ENCODE assay signal across 8 cellular contexts in the genomic region with DNA sequence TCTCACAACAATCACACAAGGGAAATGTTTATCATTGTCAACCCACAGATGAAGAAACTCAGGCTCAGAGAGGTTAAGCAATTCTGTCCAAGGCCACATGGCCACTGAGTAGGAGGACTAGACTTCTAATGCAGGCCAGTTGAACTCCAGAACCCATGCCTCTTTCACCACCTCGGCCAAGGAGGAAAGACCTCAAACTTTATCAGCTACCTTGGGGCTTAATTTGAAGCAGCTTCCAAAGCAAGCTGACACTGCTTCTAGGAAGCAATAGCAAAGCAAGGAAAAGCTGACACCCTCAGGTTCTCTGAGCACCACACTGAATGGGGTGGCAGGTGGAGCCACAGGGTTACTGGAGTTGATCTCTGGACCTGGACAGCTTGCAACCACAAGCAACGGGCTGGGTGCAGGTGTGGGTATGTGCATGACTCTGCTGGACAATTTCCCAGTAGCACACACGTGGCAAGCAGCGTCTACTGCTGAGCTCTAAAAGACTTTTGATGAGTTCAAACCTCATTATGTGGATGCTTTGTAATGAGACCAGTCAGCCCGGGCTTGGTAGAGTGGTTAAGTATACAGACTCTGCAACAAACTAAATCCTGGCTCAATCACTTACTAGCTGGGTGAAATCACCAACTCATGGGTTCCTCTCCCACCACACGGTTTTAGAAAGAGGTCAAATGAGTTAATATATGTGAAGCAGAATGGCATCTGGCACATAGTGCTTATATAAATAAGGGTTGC. TPM values are rescaled to one million over a fixed set of nuclear protein-coding genes. Genes with fewer than 3 reads are reported as not detected.
A peak's percentile ranks its signal among the peaks of the same experiment; 100 is the strongest.
DNase-seq lines count a peak whose midpoint lies in the region; ATAC-seq and TF ChIP-seq lines count a peak whose summit lies in the region.

No MANE protein-coding gene starts in this region.

- H3K4me1 ChIP-seq in OCI-LY1 (ENCODE audit: insufficient read depth, low read length, severe bottlenecking) (peaks cover 37% of the 10 kb centered on the region), gastroesophageal sphincter (peaks cover 0 to 54% (median 12%) of the 10 kb centered on the region in 3 donors)

- no peaks in the 10 kb centered on the region for H3K4me1 Mint-ChIP-seq in stimulated activated memory B cell treated with anti-CD40 and anti-IgM and Interleukin-4, amounts not matched to agents 10 μg/mL and 1 μg/mL and 100 μg/mL, for 72 hours

- H3K27me3 ChIP-seq in OCI-LY1 (ENCODE audit: insufficient read depth, low read length) (no peaks in the 10 kb centered on the region), gastroesophageal sphincter (no peaks in the 10 kb centered on the region)

- H3K4me3 Mint-ChIP-seq in stimulated activated memory B cell treated with anti-CD40 and anti-IgM and Interleukin-4, amounts not matched to agents 10 μg/mL and 1 μg/mL and 100 μg/mL, for 72 hours = no peak overlapping the region

- H3K9me2 ChIP-seq in OCI-LY1 (ENCODE audit: low read depth, low read length) = no peaks in the 10 kb centered on the region

- TF ChIP-seq POLR2A in gastroesophageal sphincter (IDR thresholded peaks at IDR 0.05) = no peak

- H2AFZ ChIP-seq in OCI-LY1 (ENCODE audit: low read length) = no peak overlapping the region

- no peak overlapping the region; the same call in 1 of the 2 replicates for H3K4me2 ChIP-seq in OCI-LY1 (ENCODE audit: low read length)

- no peaks in the 10 kb centered on the region for H3K9me3 Mint-ChIP-seq in stimulated activated memory B cell treated with anti-CD40 and anti-IgM and Interleukin-4, amounts not matched to agents 10 μg/mL and 1 μg/mL and 100 μg/mL, for 72 hours

- TF ChIP-seq EP300 in gastroesophageal sphincter (IDR thresholded peaks at IDR 0.05) = no peak

- no peak for TF ChIP-seq CTCF in OCI-LY1 (IDR thresholded peaks at IDR 0.05; ENCODE audit: low read length)
- TF ChIP-seq CTCF in gastroesophageal sphincter (IDR thresholded peaks at IDR 0.05) = no peak

- H3K27me3 Mint-ChIP-seq in stimulated activated memory B cell treated with anti-CD40 and anti-IgM and Interleukin-4, amounts not matched to agents 10 μg/mL and 1 μg/mL and 100 μg/mL, for 72 hours = no peaks in the 10 kb centered on the region

- 49% methylated on average over 3 of the region's 6 CpGs; no CpG with 5 or more reads in 1 of the 2 donors for WGBS in gastroesophageal sphincter (ENCODE audit: low coverage in 1 of 2), 2 donors

- H3K9me3 ChIP-seq in OCI-LY1 (ENCODE audit: low read length) (no peaks in the 10 kb centered on the region), gastroesophageal sphincter (no peaks in the 10 kb centered on the region)

- H3K36me3 ChIP-seq in OCI-LY1 (ENCODE audit: insufficient read depth, low read length) = no peaks in the 10 kb centered on the region
- H3K36me3 ChIP-seq in gastroesophageal sphincter = peaks cover 0 to 21% of the 10 kb centered on the region in 2 donors

- DNase-seq in DMS53 (lab: John Stamatoyannopoulos, UW) (peak; percentile 49), DMS53 treated with DMSO at 0.1 percent for 48 hours (lab: John Stamatoyannopoulos, UW; ENCODE audit: unreplicated experiment) (no peak), G401 (ENCODE audit: low spot score) (no peak), ureter (ENCODE audit: low spot score) (no peak)

- H3K27ac ChIP-seq in OCI-LY1 (ENCODE audit: low read depth, low read length, poor library complexity, severe bottlenecking) (peak overlapping the region; percentile 42), gastroesophageal sphincter (peak overlapping the region in 3 of 4 donors; percentile 29 to 63 (median 57))

- H3F3A ChIP-seq in OCI-LY1 (ENCODE audit: insufficient read depth, low read length) = peaks cover 3% of the 10 kb centered on the region

- H3K27ac Mint-ChIP-seq in stimulated activated memory B cell treated with anti-CD40 and anti-IgM and Interleukin-4, amounts not matched to agents 10 μg/mL and 1 μg/mL and 100 μg/mL, for 72 hours = peak overlapping the region; percentile 27

- H3K4me3 ChIP-seq in OCI-LY1 (ENCODE audit: low read depth, low read length, poor library complexity, severe bottlenecking) (no peak overlapping the region), gastroesophageal sphincter (no peak overlapping the region)

- H3K36me3 Mint-ChIP-seq in stimulated activated memory B cell treated with anti-CD40 and anti-IgM and Interleukin-4, amounts not matched to agents 10 μg/mL and 1 μg/mL and 100 μg/mL, for 72 hours = peaks cover 10% of the 10 kb centered on the region

- peak overlapping the region; percentile 6; the same call in 1 of the 2 replicates for H3K9ac ChIP-seq in OCI-LY1 (ENCODE audit: low read length)

- no peaks in the 10 kb centered on the region for H4K20me1 ChIP-seq in OCI-LY1 (ENCODE audit: insufficient read depth, low read length)

- no peaks in the 10 kb centered on the region for H3K79me2 ChIP-seq in OCI-LY1 (ENCODE audit: insufficient read depth, low read length)

- ATAC-seq in gastroesophageal sphincter = no peak
- ATAC-seq in stimulated activated memory B cell treated with anti-CD40 and anti-IgM and Interleukin-4, amounts not matched to agents 10 μg/mL and 1 μg/mL and 100 μg/mL, for 72 hours = no peak
- no peak for ATAC-seq in HG03039 (IDR thresholded peaks at IDR 0.05; ENCODE audit: unreplicated experiment)

- in situ Hi-C loops in G401 (cut with HindIII; ENCODE audit: low sequenced_read_pairs) = no loop called here

RNA-seq across cellular contexts. Expression of a gene that starts 23.1 kb away (rescaled TPM):
- total RNA-seq in gastroesophageal sphincter (100 to 1,000 TPM in 2 of 4 donors, 10 to 100 TPM in 2; 32.7 to 211 (median 92.6) TPM), ureter (172 TPM)
- 55.3 and 87.5 TPM in 2 replicates for total RNA-seq in G401 (2014; rRNA removed; shearing (Covaris generic))
